In the genomic region with DNA sequence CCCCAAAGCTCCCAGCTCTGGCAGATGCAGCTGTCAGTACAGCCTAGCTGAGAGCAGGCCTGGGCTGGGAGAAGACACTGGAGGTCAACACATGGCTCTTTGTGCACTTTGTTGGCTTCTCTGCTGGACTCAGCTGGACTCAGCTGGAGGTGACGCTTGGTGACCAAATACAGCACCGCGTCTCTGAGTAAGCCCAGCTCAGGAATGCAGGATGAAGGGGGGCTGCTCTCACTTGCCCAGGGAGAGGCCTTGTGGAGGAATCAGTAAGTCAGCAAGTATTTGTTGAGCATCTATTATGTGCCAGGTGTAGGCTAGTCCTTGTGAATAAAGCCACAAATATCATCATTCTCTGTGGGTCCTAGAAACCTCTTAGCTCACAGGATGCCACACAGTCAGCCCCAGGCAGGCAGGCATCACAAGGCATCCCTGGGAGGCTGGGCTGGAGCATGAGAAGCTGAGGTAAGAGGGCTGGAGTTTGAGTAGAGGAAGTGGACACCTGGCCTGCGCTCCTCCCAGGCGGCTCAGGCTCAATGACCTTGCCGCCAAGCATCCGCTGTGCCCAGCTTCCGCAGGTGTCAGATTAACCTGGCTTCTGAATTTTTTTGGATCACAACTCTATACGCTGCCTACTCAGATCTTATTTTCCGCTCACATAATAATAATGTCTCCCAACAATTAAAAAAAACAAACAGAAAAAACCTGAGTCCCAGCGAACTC, we compare ENCODE assay signal across 1 cellular context.
TF ChIP-seq lines count a peak whose summit lies in the region.

No MANE protein-coding gene starts in this region.

TF ChIP-seq in GM23338, 12 proteins besides CTCF, POLR2A, EP300 and RAD21 (continued from another document):
- TF ChIP-seq, protein P1, sequence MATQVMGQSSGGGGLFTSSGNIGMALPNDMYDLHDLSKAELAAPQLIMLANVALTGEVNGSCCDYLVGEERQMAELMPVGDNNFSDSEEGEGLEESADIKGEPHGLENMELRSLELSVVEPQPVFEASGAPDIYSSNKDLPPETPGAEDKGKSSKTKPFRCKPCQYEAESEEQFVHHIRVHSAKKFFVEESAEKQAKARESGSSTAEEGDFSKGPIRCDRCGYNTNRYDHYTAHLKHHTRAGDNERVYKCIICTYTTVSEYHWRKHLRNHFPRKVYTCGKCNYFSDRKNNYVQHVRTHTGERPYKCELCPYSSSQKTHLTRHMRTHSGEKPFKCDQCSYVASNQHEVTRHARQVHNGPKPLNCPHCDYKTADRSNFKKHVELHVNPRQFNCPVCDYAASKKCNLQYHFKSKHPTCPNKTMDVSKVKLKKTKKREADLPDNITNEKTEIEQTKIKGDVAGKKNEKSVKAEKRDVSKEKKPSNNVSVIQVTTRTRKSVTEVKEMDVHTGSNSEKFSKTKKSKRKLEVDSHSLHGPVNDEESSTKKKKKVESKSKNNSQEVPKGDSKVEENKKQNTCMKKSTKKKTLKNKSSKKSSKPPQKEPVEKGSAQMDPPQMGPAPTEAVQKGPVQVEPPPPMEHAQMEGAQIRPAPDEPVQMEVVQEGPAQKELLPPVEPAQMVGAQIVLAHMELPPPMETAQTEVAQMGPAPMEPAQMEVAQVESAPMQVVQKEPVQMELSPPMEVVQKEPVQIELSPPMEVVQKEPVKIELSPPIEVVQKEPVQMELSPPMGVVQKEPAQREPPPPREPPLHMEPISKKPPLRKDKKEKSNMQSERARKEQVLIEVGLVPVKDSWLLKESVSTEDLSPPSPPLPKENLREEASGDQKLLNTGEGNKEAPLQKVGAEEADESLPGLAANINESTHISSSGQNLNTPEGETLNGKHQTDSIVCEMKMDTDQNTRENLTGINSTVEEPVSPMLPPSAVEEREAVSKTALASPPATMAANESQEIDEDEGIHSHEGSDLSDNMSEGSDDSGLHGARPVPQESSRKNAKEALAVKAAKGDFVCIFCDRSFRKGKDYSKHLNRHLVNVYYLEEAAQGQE (IDR thresholded peaks at IDR 0.05; ENCODE audit: unreplicated experiment) = no peak
- TF ChIP-seq, protein P2, sequence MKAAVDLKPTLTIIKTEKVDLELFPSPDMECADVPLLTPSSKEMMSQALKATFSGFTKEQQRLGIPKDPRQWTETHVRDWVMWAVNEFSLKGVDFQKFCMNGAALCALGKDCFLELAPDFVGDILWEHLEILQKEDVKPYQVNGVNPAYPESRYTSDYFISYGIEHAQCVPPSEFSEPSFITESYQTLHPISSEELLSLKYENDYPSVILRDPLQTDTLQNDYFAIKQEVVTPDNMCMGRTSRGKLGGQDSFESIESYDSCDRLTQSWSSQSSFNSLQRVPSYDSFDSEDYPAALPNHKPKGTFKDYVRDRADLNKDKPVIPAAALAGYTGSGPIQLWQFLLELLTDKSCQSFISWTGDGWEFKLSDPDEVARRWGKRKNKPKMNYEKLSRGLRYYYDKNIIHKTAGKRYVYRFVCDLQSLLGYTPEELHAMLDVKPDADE (IDR thresholded peaks at IDR 0.05) = no peak
- TF ChIP-seq, protein P3, sequence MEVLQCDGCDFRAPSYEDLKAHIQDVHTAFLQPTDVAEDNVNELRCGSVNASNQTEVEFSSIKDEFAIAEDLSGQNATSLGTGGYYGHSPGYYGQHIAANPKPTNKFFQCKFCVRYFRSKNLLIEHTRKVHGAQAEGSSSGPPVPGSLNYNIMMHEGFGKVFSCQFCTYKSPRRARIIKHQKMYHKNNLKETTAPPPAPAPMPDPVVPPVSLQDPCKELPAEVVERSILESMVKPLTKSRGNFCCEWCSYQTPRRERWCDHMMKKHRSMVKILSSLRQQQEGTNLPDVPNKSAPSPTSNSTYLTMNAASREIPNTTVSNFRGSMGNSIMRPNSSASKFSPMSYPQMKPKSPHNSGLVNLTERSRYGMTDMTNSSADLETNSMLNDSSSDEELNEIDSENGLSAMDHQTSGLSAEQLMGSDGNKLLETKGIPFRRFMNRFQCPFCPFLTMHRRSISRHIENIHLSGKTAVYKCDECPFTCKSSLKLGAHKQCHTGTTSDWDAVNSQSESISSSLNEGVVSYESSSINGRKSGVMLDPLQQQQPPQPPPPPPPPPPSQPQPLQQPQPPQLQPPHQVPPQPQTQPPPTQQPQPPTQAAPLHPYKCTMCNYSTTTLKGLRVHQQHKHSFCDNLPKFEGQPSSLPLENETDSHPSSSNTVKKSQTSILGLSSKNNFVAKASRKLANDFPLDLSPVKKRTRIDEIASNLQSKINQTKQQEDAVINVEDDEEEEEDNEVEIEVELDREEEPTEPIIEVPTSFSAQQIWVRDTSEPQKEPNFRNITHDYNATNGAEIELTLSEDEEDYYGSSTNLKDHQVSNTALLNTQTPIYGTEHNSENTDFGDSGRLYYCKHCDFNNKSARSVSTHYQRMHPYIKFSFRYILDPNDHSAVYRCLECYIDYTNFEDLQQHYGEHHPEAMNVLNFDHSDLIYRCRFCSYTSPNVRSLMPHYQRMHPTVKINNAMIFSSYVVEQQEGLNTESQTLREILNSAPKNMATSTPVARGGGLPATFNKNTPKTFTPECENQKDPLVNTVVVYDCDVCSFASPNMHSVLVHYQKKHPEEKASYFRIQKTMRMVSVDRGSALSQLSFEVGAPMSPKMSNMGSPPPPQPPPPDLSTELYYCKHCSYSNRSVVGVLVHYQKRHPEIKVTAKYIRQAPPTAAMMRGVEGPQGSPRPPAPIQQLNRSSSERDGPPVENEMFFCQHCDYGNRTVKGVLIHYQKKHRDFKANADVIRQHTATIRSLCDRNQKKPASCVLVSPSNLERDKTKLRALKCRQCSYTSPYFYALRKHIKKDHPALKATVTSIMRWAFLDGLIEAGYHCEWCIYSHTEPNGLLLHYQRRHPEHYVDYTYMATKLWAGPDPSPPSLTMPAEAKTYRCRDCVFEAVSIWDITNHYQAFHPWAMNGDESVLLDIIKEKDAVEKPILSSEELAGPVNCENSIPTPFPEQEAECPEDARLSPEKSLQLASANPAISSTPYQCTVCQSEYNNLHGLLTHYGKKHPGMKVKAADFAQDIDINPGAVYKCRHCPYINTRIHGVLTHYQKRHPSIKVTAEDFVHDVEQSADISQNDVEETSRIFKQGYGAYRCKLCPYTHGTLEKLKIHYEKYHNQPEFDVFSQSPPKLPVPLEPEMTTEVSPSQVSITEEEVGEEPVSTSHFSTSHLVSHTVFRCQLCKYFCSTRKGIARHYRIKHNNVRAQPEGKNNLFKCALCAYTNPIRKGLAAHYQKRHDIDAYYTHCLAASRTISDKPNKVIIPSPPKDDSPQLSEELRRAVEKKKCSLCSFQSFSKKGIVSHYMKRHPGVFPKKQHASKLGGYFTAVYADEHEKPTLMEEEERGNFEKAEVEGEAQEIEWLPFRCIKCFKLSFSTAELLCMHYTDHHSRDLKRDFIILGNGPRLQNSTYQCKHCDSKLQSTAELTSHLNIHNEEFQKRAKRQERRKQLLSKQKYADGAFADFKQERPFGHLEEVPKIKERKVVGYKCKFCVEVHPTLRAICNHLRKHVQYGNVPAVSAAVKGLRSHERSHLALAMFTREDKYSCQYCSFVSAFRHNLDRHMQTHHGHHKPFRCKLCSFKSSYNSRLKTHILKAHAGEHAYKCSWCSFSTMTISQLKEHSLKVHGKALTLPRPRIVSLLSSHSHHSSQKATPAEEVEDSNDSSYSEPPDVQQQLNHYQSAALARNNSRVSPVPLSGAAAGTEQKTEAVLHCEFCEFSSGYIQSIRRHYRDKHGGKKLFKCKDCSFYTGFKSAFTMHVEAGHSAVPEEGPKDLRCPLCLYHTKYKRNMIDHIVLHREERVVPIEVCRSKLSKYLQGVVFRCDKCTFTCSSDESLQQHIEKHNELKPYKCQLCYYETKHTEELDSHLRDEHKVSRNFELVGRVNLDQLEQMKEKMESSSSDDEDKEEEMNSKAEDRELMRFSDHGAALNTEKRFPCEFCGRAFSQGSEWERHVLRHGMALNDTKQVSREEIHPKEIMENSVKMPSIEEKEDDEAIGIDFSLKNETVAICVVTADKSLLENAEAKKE (CRISPR knock-in tag; IDR thresholded peaks at IDR 0.05) = no peak
- TF ChIP-seq ZNF331 (CRISPR knock-in tag; IDR thresholded peaks at IDR 0.05; ENCODE audit: low read depth) = no peak
- no peak for TF ChIP-seq CREB1 (CRISPR knock-in tag; IDR thresholded peaks at IDR 0.05; ENCODE audit: low read depth)
- no peak for TF ChIP-seq JUNB (IDR thresholded peaks at IDR 0.05; ENCODE audit: unreplicated experiment)
- no peak for TF ChIP-seq NANOG (IDR thresholded peaks at IDR 0.05; ENCODE audit: borderline replicate concordance)
